ENCODE assay signal across 28 cellular contexts in the genomic region with DNA sequence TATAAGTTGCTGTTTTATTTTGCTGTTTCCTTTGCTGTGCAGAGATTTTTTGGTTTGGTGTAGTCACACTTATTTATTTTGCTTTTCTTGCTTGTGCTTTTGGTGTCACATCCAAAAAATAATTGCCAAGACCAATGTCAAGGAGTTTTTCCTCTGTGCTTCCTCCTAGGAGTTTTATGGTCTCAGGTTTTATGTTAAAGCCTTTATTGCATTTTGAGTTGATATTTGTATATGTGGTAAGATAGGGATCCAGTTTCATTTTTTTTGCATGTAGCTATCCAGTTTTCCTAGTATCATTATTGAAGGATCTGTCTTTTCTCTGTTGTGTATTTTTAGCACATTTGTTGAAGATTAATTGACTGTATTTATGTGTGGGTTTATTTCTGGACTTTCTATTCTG.
"Had no signal": no experiment of that assay in that cellular context is flagged by ENCODE, and none has a peak within 500 bp of the region (broad histone marks: within the 10 kb centered on the region; RNA-seq: fewer than 3 reads in every experiment).

No MANE protein-coding gene starts in this region.

- H3K4me3 ChIP-seq: colonic mucosa, coronary artery, dorsolateral prefrontal cortex, esophagus muscularis mucosa, esophagus squamous epithelium, gastrocnemius medialis, gastroesophageal sphincter, heart left ventricle, heart right ventricle had no signal

- H3K4me3 Mint-ChIP-seq: dendritic cell treated with granulocyte-macrophage colony-stimulating factor and Interleukin-4, amounts not matched to agents 40 ng/mL and 50 ng/mL, for 4 days; effector memory CD8-positive, alpha-beta T cell; endodermal cell had no signal

- H3K36me3 ChIP-seq: colonic mucosa, gastrocnemius medialis, heart right ventricle had no signal

- H3K27me3 ChIP-seq: colonic mucosa, dorsolateral prefrontal cortex, esophagus muscularis mucosa, esophagus squamous epithelium, foreskin keratinocyte, gastrocnemius medialis, gastroesophageal sphincter, heart left ventricle, heart right ventricle had no signal

- H3K9me3 ChIP-seq: colonic mucosa, esophagus muscularis mucosa, esophagus squamous epithelium, gastrocnemius medialis, gastroesophageal sphincter had no signal

- H3K9me3 Mint-ChIP-seq: dendritic cell treated with granulocyte-macrophage colony-stimulating factor and Interleukin-4, amounts not matched to agents 40 ng/mL and 50 ng/mL, for 4 days; effector memory CD8-positive, alpha-beta T cell; endodermal cell had no signal

- H3K27ac Mint-ChIP-seq: dendritic cell treated with granulocyte-macrophage colony-stimulating factor and Interleukin-4, amounts not matched to agents 40 ng/mL and 50 ng/mL, for 4 days; effector memory CD8-positive, alpha-beta T cell; endodermal cell had no signal

- ATAC-seq: effector memory CD8-positive, alpha-beta T cell; esophagus mucosa; foreskin keratinocyte; gastrocnemius medialis; gastroesophageal sphincter; heart left ventricle; heart right ventricle had no signal

- H3K27ac ChIP-seq: colonic mucosa, coronary artery, dorsolateral prefrontal cortex, epithelial cell of prostate, esophagus muscularis mucosa, esophagus squamous epithelium, foreskin keratinocyte, gastrocnemius medialis, gastroesophageal sphincter, heart left ventricle, heart right ventricle had no signal

- H3K27me3 Mint-ChIP-seq: dendritic cell treated with granulocyte-macrophage colony-stimulating factor and Interleukin-4, amounts not matched to agents 40 ng/mL and 50 ng/mL, for 4 days had no signal

- DNase-seq: colonic mucosa; cortex of kidney; dermis blood vessel endothelial cell; dorsolateral prefrontal cortex; effector CD4-positive, alpha-beta T cell; effector CD8-positive, alpha-beta T cell; effector memory CD4-positive, alpha-beta T cell; effector memory CD8-positive, alpha-beta T cell; endodermal cell; erythroblast; esophagus squamous epithelium; foreskin fibroblast; foreskin keratinocyte; foreskin melanocyte; gastrocnemius medialis; glutamatergic neuron; head of caudate nucleus; heart left ventricle; heart right ventricle had no signal

- H3K4me1 ChIP-seq: colonic mucosa, esophagus muscularis mucosa, gastrocnemius medialis, gastroesophageal sphincter, heart left ventricle, heart right ventricle had no signal

- H3K4me1 Mint-ChIP-seq: endodermal cell had no signal

- FAIRE-seq: endometrium, endothelial cell of umbilical vein, frontal cortex had no signal
